Comparison of ENCODE assay signal across 16 cellular contexts in the genomic region with DNA sequence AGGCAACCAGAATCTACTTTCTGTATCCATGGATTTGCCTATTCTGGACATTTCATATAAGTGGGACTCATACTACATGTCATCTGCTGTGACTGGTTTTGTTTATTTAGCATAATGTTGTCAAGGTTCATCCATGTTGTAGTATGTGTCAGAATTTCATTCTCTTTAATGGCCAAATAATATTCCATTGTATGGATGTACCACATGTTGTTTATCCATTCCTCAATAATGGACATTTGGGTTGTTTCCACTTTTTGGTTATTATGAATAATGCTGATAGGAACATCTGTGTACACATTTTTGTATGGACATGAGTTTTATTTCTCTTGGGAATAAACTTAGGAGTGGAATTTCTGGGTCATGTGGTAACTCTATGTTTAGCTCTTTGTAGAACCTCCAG.
DNase-seq lines count a peak whose midpoint lies in the region; ATAC-seq and TF ChIP-seq lines count a peak whose summit lies in the region.
"Had no signal": no experiment of that assay in that cellular context is flagged by ENCODE, and none has a peak within 500 bp of the region (broad histone marks: within the 10 kb centered on the region; RNA-seq: fewer than 3 reads in every experiment).

No MANE protein-coding gene starts in this region.

- H3K4me1 ChIP-seq in SK-N-SH (ENCODE audit: control insufficient read depth in 1 of 2, insufficient read depth in 2 of 2, low read depth in 1 of 2, low read length in 1 of 2) (peaks cover 0 to 43% of the 10 kb centered on the region in 2 experiments; a peak in 2 of 4 replicates), HEK293 (ENCODE audit: control insufficient read depth, insufficient read depth, low read length) (peaks cover 35% of the 10 kb centered on the region), MM.1S (ENCODE audit: low read length) (no peaks in the 10 kb centered on the region)
- H3K4me1 ChIP-seq: A549 had no signal

- H3K9ac ChIP-seq in SK-N-SH: no peak overlapping the region
- no peak overlapping the region for H3K9ac ChIP-seq in MM.1S (ENCODE audit: low read length)
- H3K9ac ChIP-seq: BLaER1 treated with 17β-estradiol and CSF1 and Interleukin-3, amounts not matched to agents 10 nM and 100 nM had no signal

- no peaks in the 10 kb centered on the region for H3K36me3 ChIP-seq in SK-N-SH (replicated peaks in 1 of 2; ENCODE audit: control insufficient read depth in 1 of 2, insufficient read depth in 2 of 2, low read length in 1 of 2)
- no peaks in the 10 kb centered on the region for H3K36me3 ChIP-seq in HEK293 (ENCODE audit: control insufficient read depth in 2 of 2, insufficient read depth in 1 of 2, low read length in 2 of 2)
- H3K36me3 ChIP-seq in MM.1S (replicated peaks; ENCODE audit: insufficient read depth, low read length): no peaks in the 10 kb centered on the region

- H4K20me1 ChIP-seq in SK-N-SH (ENCODE audit: insufficient read depth) (no peaks in the 10 kb centered on the region), MM.1S (ENCODE audit: insufficient read depth, low read length) (no peaks in the 10 kb centered on the region)
- H4K20me1 ChIP-seq: BLaER1 treated with 17β-estradiol and CSF1 and Interleukin-3, amounts not matched to agents 10 nM and 100 nM had no signal

- no peak for ATAC-seq in SK-N-SH treated with all-trans-retinoic acid at 6 μM for 48 hours
- ATAC-seq in HG02870 (IDR thresholded peaks at IDR 0.05; ENCODE audit: unreplicated experiment): no peak
- ATAC-seq: A549; CD8-positive, alpha-beta T cell had no signal

- H3K79me2 ChIP-seq in SK-N-SH (ENCODE audit: insufficient read depth) (no peaks in the 10 kb centered on the region), MM.1S (ENCODE audit: low read length) (no peaks in the 10 kb centered on the region)

- H2AFZ ChIP-seq in SK-N-SH (ENCODE audit: low read depth): no peak overlapping the region
- H2AFZ ChIP-seq in MM.1S (ENCODE audit: low read length): no peak overlapping the region

- H3K9me3 ChIP-seq in SK-N-SH (no peaks in the 10 kb centered on the region), HEK293 (ENCODE audit: control insufficient read depth, insufficient read depth, low read depth, low read length) (peaks cover 2% of the 10 kb centered on the region; the same call in 1 of the 2 replicates), MM.1S (replicated peaks; ENCODE audit: insufficient read depth, low read length) (no peaks in the 10 kb centered on the region)
- H3K9me3 ChIP-seq: Caco-2 had no signal

- H3F3A ChIP-seq in SK-N-SH (replicated peaks; ENCODE audit: insufficient read depth): no peaks in the 10 kb centered on the region
- H3F3A ChIP-seq in MM.1S (ENCODE audit: insufficient read depth, low read length): no peaks in the 10 kb centered on the region

- H3K9me2 ChIP-seq in SK-N-SH (no peaks in the 10 kb centered on the region), MM.1S (replicated peaks; ENCODE audit: insufficient read depth, low read length) (no peaks in the 10 kb centered on the region)

- CTCF ChIA-PET in SK-N-SH (lab: Yijun Ruan, JAX): no interaction called here
- CTCF ChIA-PET in HEK293 (lab: Yijun Ruan, JAX): no interaction called here

- H3K27ac ChIP-seq in SK-N-SH (ENCODE audit: low read depth in 2 of 2, low read length in 1 of 2) (no peak overlapping the region), HEK293 (ENCODE audit: extremely low read depth, low read depth, low read length) (no peak overlapping the region), MM.1S (ENCODE audit: low read length) (no peak overlapping the region)
- H3K27ac ChIP-seq: 22Rv1; A549; BLaER1 treated with 17β-estradiol and CSF1 and Interleukin-3, amounts not matched to agents 10 nM and 100 nM; C4-2B had no signal

- no peak for TF ChIP-seq RAD21 in SK-N-SH (IDR thresholded peaks at IDR 0.05; ENCODE audit: low read length)

- POLR2A ChIA-PET in SK-N-SH (lab: Yijun Ruan, JAX): no interaction called here
- POLR2A ChIA-PET in HEK293 (lab: Yijun Ruan, JAX): no interaction called here

- H3K4me3 ChIP-seq in SK-N-SH (ENCODE audit: low read depth in 2 of 2, low read length in 1 of 2): no peak overlapping the region
- H3K4me3 ChIP-seq in HEK293 (ENCODE audit: low read depth, low read length): no peak overlapping the region
- H3K4me3 ChIP-seq in MM.1S (ENCODE audit: low read length): no peak overlapping the region
- H3K4me3 ChIP-seq: A549; BLaER1 treated with 17β-estradiol and CSF1 and Interleukin-3, amounts not matched to agents 10 nM and 100 nM had no signal

- H3K27me3 ChIP-seq in SK-N-SH (ENCODE audit: insufficient read depth) (peaks cover 8% of the 10 kb centered on the region; the same call in 1 of the 2 replicates), MM.1S (replicated peaks; ENCODE audit: insufficient read depth, low read length) (no peaks in the 10 kb centered on the region)
- H3K27me3 ChIP-seq: BLaER1 treated with 17β-estradiol and CSF1 and Interleukin-3, amounts not matched to agents 10 nM and 100 nM had no signal

- TF ChIP-seq EP300 in SK-N-SH (IDR thresholded peaks at IDR 0.05; ENCODE audit: borderline replicate concordance in 1 of 2, low read depth in 1 of 2, low read length in 1 of 2): no peak

- TF ChIP-seq CTCF in SK-N-SH (IDR thresholded peaks at IDR 0.05) (no peak), HEK293 (tag by site-specific recombination; IDR thresholded peaks at IDR 0.05) (no peak), MM.1S (IDR thresholded peaks at IDR 0.05; ENCODE audit: low read length) (no peak)

- no peak overlapping the region for H3K4me2 ChIP-seq in SK-N-SH
- no peak overlapping the region for H3K4me2 ChIP-seq in MM.1S (ENCODE audit: low read depth, low read length)
- H3K4me2 ChIP-seq: A549; BLaER1 treated with 17β-estradiol and CSF1 and Interleukin-3, amounts not matched to agents 10 nM and 100 nM had no signal

- no peak for DNase-seq in SK-N-SH
- DNase-seq in MM.1S: no peak
- DNase-seq: AML-193; Caco-2; Calu3; CD4-positive, alpha-beta T cell; CD8-positive, alpha-beta T cell; DMS79 treated with DMSO at 0.1 percent for 48 hours; GF-D8 had no signal

TF ChIP-seq in SK-N-SH treated with all-trans-retinoic acid at 6 μM for 48 hours, 23 proteins besides CTCF, POLR2A, EP300 and RAD21:
- no peak for TF ChIP-seq ZFP3 (CRISPR knock-in tag; IDR thresholded peaks at IDR 0.05)
- TF ChIP-seq ZNF8 (CRISPR knock-in tag; IDR thresholded peaks at IDR 0.05): peak; percentile 99

TF ChIP-seq in SK-N-SH, 30 proteins besides CTCF, POLR2A, EP300 and RAD21 (continues in another document):
- no peak for TF ChIP-seq RFX5 (IDR thresholded peaks at IDR 0.05; ENCODE audit: low read length)
- no peak for TF ChIP-seq SMC3 (IDR thresholded peaks at IDR 0.05; ENCODE audit: low read depth, low read length)
- TF ChIP-seq, protein P1, sequence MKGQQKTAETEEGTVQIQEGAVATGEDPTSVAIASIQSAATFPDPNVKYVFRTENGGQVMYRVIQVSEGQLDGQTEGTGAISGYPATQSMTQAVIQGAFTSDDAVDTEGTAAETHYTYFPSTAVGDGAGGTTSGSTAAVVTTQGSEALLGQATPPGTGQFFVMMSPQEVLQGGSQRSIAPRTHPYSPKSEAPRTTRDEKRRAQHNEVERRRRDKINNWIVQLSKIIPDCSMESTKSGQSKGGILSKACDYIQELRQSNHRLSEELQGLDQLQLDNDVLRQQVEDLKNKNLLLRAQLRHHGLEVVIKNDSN (IDR thresholded peaks at IDR 0.05; ENCODE audit: borderline replicate concordance, low read depth): no peak
- no peak for TF ChIP-seq JUND (IDR thresholded peaks at IDR 0.05)
- TF ChIP-seq FOSL2 (IDR thresholded peaks at IDR 0.05; ENCODE audit: borderline replicate concordance, low read depth): no peak
- TF ChIP-seq YY1 (IDR thresholded peaks at IDR 0.05; ENCODE audit: low read depth): no peak
- no peak for TF ChIP-seq EZH2phosphoT487 (IDR thresholded peaks at IDR 0.05; ENCODE audit: borderline replicate concordance, low read depth)
- TF ChIP-seq SIN3A (IDR thresholded peaks at IDR 0.05; ENCODE audit: borderline replicate concordance, low read depth, low read length): no peak
- TF ChIP-seq TAF1 (IDR thresholded peaks at IDR 0.05; ENCODE audit: borderline replicate concordance, low read depth, low read length): no peak
- TF ChIP-seq NRF1 (IDR thresholded peaks at IDR 0.05; ENCODE audit: low read depth, low read length): no peak
- TF ChIP-seq, protein P2, sequence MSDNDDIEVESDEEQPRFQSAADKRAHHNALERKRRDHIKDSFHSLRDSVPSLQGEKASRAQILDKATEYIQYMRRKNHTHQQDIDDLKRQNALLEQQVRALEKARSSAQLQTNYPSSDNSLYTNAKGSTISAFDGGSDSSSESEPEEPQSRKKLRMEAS (IDR thresholded peaks at IDR 0.05; ENCODE audit: low read depth): no peak
- no peak for TF ChIP-seq RCOR1 (IDR thresholded peaks at IDR 0.05; ENCODE audit: low read length)
- TF ChIP-seq CHD2 (IDR thresholded peaks at IDR 0.05; ENCODE audit: low read length, partially characterized antibody): no peak

TF ChIP-seq in HEK293, 187 proteins besides CTCF, POLR2A, EP300 and RAD21:
- no peak for TF ChIP-seq ZNF529 (tag by site-specific recombination; IDR thresholded peaks at IDR 0.05; ENCODE audit: insufficient replicate concordance)
- TF ChIP-seq ZNF146 (tag by site-specific recombination; IDR thresholded peaks at IDR 0.05): peak; percentile 61; the same call in 1 of the 2 replicates
TF ChIP-seq in HEK293: peak in this region for 1.
